In the genomic region with DNA sequence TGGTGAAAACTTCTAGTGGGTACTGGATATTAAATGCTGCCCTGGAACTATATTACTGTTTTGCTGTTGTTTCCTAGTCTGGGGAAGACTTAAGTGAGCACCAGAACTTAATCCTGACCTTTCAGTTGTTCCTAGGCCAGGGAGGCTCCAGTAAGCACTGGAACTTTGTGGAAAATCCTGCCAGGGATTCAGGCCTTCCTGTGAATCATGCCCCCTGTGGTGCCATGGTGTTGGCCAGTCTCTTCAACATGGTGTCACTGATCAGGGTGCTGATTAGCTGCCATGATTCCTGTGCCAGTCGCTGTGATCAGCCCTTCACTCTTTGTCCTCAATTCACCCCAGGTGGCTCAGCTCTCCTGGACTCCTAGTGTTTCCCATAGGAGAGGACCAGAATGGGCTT, we compare ENCODE assay signal across 25 cellular contexts.
"Had no signal": no experiment of that assay in that cellular context is flagged by ENCODE, and none has a peak within 500 bp of the region (broad histone marks: within the 10 kb centered on the region; RNA-seq: fewer than 3 reads in every experiment).

No MANE protein-coding gene starts in this region.

- H3K4me3 ChIP-seq: SJSA1 had no signal

- H3K27ac ChIP-seq: SJSA1 had no signal

- DNase-seq: activated B cell treated with CpG ODN at 0.5 μM for 24 hours; activated CD4-positive, alpha-beta T cell treated with anti-CD3 and anti-CD28 coated beads for 1 hour; activated CD4-positive, alpha-beta T cell treated with anti-CD3 and anti-CD28 coated beads, Interleukin-2, amount 10 ng/mL, durations not matched to agents 24 days and 14 days; activated CD4-positive, alpha-beta T cell treated with anti-CD3 and anti-CD28 coated beads, Interleukin-2, amount 50 U/mL, for 48 hours; activated CD8-positive, alpha-beta memory T cell treated with anti-CD3 and anti-CD28 coated beads, Interleukin-2, amount 10 ng/mL, durations not matched to agents 7 days and 5 days; activated effector memory CD4-positive, alpha-beta T cell treated with Interleukin-2 at 50 U/mL for 16 hours; activated naive CD4-positive, alpha-beta T cell; activated T-cell treated with anti-CD3 and anti-CD28 coated beads, Interleukin-2, amount 50 U/mL, for 24 hours; aorta; Karpas-422; NCI-H1092; NCI-H1417; NCI-H1930; NCI-H2171; NCI-H226; NCI-H526 treated with DMSO at 0.1 percent for 48 hours; NCI-H82; SHP77; T-helper 17 cell; T-helper 9 cell had no signal

- H3K4me1 ChIP-seq: SJSA1 had no signal

- ATAC-seq: activated CD8-positive, alpha-beta memory T cell treated with anti-CD3 and anti-CD28 coated beads, Interleukin-2, amount 10 ng/mL, durations not matched to agents 7 days and 5 days; Panc1; T-helper 17 cell had no signal

- H3K27ac Mint-ChIP-seq: activated B cell treated with CpG ODN at 0.5 μM for 24 hours; activated CD4-positive, alpha-beta T cell treated with anti-CD3 and anti-CD28 coated beads, Interleukin-2, amount 10 ng/mL, durations not matched to agents 24 days and 14 days; activated CD8-positive, alpha-beta memory T cell treated with anti-CD3 and anti-CD28 coated beads, Interleukin-2, amount 10 ng/mL, durations not matched to agents 7 days and 5 days; activated naive CD4-positive, alpha-beta T cell treated with anti-CD3 and anti-CD28 coated beads, Interleukin-2, amount 50 U/mL, for 24 hours; activated T-cell treated with anti-CD3 and anti-CD28 coated beads, Interleukin-2, amount 50 U/mL, for 24 hours; activated T-helper 1 cell treated with anti-CD3 and anti-CD28 coated beads, Interleukin-12 subunit alpha, Interleukin-12 subunit beta, Interleukin-2, Interleukin-4 antibody, amounts not matched to agents 30 ng/mL and 10 ng/mL and 1 ng/mL, durations not matched to agents 14 hours and 24 hours and 36 hours; T-helper 17 cell had no signal

- H3K9me3 ChIP-seq: SJSA1 had no signal

- H3K27me3 Mint-ChIP-seq: activated B cell treated with CpG ODN at 0.5 μM for 24 hours; activated CD4-positive, alpha-beta T cell treated with anti-CD3 and anti-CD28 coated beads, Interleukin-2, amount 10 ng/mL, durations not matched to agents 24 days and 14 days; activated CD8-positive, alpha-beta memory T cell treated with anti-CD3 and anti-CD28 coated beads, Interleukin-2, amount 10 ng/mL, durations not matched to agents 7 days and 5 days; activated naive CD4-positive, alpha-beta T cell treated with anti-CD3 and anti-CD28 coated beads, Interleukin-2, amount 50 U/mL, for 24 hours; activated T-cell treated with anti-CD3 and anti-CD28 coated beads, Interleukin-2, amount 50 U/mL, for 24 hours; central memory CD8-positive, alpha-beta T cell had no signal

- H3K36me3 ChIP-seq: SJSA1 had no signal

- H3K4me3 Mint-ChIP-seq: activated B cell treated with CpG ODN at 0.5 μM for 24 hours; activated CD4-positive, alpha-beta T cell treated with anti-CD3 and anti-CD28 coated beads, Interleukin-2, amount 10 ng/mL, durations not matched to agents 24 days and 14 days; activated CD8-positive, alpha-beta memory T cell treated with anti-CD3 and anti-CD28 coated beads, Interleukin-2, amount 10 ng/mL, durations not matched to agents 7 days and 5 days; activated naive CD4-positive, alpha-beta T cell treated with anti-CD3 and anti-CD28 coated beads, Interleukin-2, amount 50 U/mL, for 24 hours; activated T-cell treated with anti-CD3 and anti-CD28 coated beads, Interleukin-2, amount 50 U/mL, for 24 hours; activated T-helper 1 cell treated with anti-CD3 and anti-CD28 coated beads, Interleukin-12 subunit alpha, Interleukin-12 subunit beta, Interleukin-2, Interleukin-4 antibody, amounts not matched to agents 30 ng/mL and 10 ng/mL and 1 ng/mL, durations not matched to agents 14 hours and 24 hours and 36 hours; central memory CD8-positive, alpha-beta T cell; T-helper 17 cell had no signal

- H3K9me3 Mint-ChIP-seq: activated B cell treated with CpG ODN at 0.5 μM for 24 hours; central memory CD8-positive, alpha-beta T cell had no signal
